In the genomic region with DNA sequence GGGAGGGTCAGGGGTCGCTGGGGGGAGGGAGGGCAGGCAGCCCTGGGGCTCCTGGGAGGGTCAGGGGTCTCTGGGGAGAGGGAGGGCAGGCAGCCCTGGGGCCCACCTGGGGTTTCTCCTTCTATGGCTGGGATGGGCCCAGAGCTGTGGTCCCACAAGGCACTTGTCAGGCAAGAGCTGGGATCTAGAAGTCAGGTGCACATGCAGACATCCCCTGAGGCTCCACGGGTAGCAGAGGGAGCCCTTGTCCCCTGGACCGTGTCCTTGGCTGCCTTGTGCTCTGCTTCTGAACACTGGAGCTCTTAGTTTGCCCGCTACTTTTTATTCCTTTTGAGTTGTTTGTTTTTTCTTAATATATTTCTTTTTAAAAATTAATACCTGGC, we compare ENCODE assay signal across 9 cellular contexts. TPM values are rescaled to one million over a fixed set of nuclear protein-coding genes. Genes with fewer than 3 reads are reported as not detected.
DNase-seq lines count a peak whose midpoint lies in the region; ATAC-seq and TF ChIP-seq lines count a peak whose summit lies in the region.
"Had no signal": no experiment of that assay in that cellular context is flagged by ENCODE, and none has a peak within 500 bp of the region (broad histone marks: within the 10 kb centered on the region; RNA-seq: fewer than 3 reads in every experiment).

No MANE protein-coding gene starts in this region.

- no peaks in the 10 kb centered on the region for H3K9me3 ChIP-seq in SU-DHL-6 (ENCODE audit: insufficient read depth, low read length)
- no peaks in the 10 kb centered on the region for H3K9me3 ChIP-seq in iPS-18a (ENCODE audit: control insufficient read depth, low read depth, low read length)
- H3K9me3 ChIP-seq in lower lobe of right lung, result no peaks in the 10 kb centered on the region

- H3K27me3 ChIP-seq in SU-DHL-6 (ENCODE audit: low read length) (no peaks in the 10 kb centered on the region), iPS-18a (ENCODE audit: control insufficient read depth, insufficient read depth, low read length) (peaks cover 25% of the 10 kb centered on the region), lower lobe of right lung (ENCODE audit: low read depth) (peaks cover 68% of the 10 kb centered on the region)

- H3K9ac ChIP-seq in SU-DHL-6 (ENCODE audit: low read length) (no peak overlapping the region), iPS-18a (ENCODE audit: low read length) (no peak overlapping the region)

- TF ChIP-seq CTCF in 22Rv1 (IDR thresholded peaks at IDR 0.05) (no peak), SU-DHL-6 (IDR thresholded peaks at IDR 0.05; ENCODE audit: insufficient read depth, low read length, poor library complexity, severe bottlenecking) (no peak), lower lobe of right lung (IDR thresholded peaks at IDR 0.05) (no peak)

- ATAC-seq in lower lobe of right lung, result no peak
- no peak for ATAC-seq in GM21360 (IDR thresholded peaks at IDR 0.05; ENCODE audit: unreplicated experiment)
- no peak for ATAC-seq in HG03520 (IDR thresholded peaks at IDR 0.05; ENCODE audit: unreplicated experiment)
- ATAC-seq: sciatic nerve had no signal

- intact Hi-C loops in lower lobe of right lung (cut with DNase I), result no loop called here

- peak overlapping the region; percentile 64 for H3K4me2 ChIP-seq in SU-DHL-6 (ENCODE audit: low read depth, low read length, poor library complexity, severe bottlenecking)

- no peaks in the 10 kb centered on the region for H3K36me3 ChIP-seq in SU-DHL-6 (ENCODE audit: low read length)
- no peaks in the 10 kb centered on the region for H3K36me3 ChIP-seq in iPS-18a (ENCODE audit: control insufficient read depth, low read depth, low read length)
- no peaks in the 10 kb centered on the region for H3K36me3 ChIP-seq in lower lobe of right lung

- DNase-seq in DMS79 treated with DMSO at 0.1 percent for 48 hours (lab: John Stamatoyannopoulos, UW) (peak; percentile 8), lower lobe of right lung (no peak), amniotic stem cell (lab: John Stamatoyannopoulos, UW) (no peak)

- no peaks in the 10 kb centered on the region for H3K79me2 ChIP-seq in SU-DHL-6 (ENCODE audit: insufficient read depth, low read length)

- no peaks in the 10 kb centered on the region for H3K9me2 ChIP-seq in SU-DHL-6 (replicated peaks; ENCODE audit: insufficient read depth, low read length)

- H3K27ac ChIP-seq in 22Rv1 (peak overlapping the region; percentile 66), SU-DHL-6 (ENCODE audit: low read depth, low read length) (peak overlapping the region; percentile 46; the same call in 1 of the 2 replicates), iPS-18a (ENCODE audit: low read length) (no peak overlapping the region), lower lobe of right lung (no peak overlapping the region)

- H4K20me1 ChIP-seq in SU-DHL-6 (ENCODE audit: low read depth, low read length), result no peaks in the 10 kb centered on the region

- H3K4me3 ChIP-seq in SU-DHL-6 (ENCODE audit: insufficient read depth, low read length, poor library complexity, severe bottlenecking) (peak overlapping the region; percentile 50), iPS-18a (ENCODE audit: low read length) (peak overlapping the region; percentile 77), lower lobe of right lung (no peak overlapping the region)

- H2AFZ ChIP-seq in SU-DHL-6 (ENCODE audit: low read depth, low read length, severe bottlenecking), result no peak overlapping the region

- 0 out of 2 replicates have a peak, but pooled peaks cover 7% of the 10 kb centered on the region for H3F3A ChIP-seq in SU-DHL-6 (ENCODE audit: insufficient read depth)

- H3K4me1 ChIP-seq in iPS-18a (ENCODE audit: control insufficient read depth, low read depth, low read length), result peaks cover 9% of the 10 kb centered on the region
- H3K4me1 ChIP-seq in lower lobe of right lung, result peaks cover 51% of the 10 kb centered on the region

RNA-seq across cellular contexts. Expression of gene TUBB3, which starts 1.8 kb away (rescaled TPM):
- 2.1 TPM for total RNA-seq in lower lobe of right lung

RNA-seq across cellular contexts. Expression of gene MC1R, which starts 6.3 kb away (rescaled TPM):
- 5.3 TPM for total RNA-seq in lower lobe of right lung

RNA-seq across cellular contexts. Expression of gene DEF8, which starts 23.6 kb away (rescaled TPM):
- total RNA-seq in lower lobe of right lung, result 66.0 TPM

RNA-seq across cellular contexts. Expression of gene TCF25, which starts 51.5 kb away (rescaled TPM):
- total RNA-seq in lower lobe of right lung, result 152 TPM

Comparison
In these comparisons a context has a peak if more than half of its experiments do, and no peak if none do; other contexts are left out.
1. H3K27ac ChIP-seq: peak in 22Rv1 (single experiment) and SU-DHL-6 (single experiment); none in iPS-18a (single experiment) and lower lobe of right lung (single experiment).